ENCODE assay signal across 8 cellular contexts in genomic region chr2:199910338-199911051, GRCh38. TPM values are rescaled to one million over a fixed set of nuclear protein-coding genes. Genes with fewer than 3 reads are reported as not detected.
DNase-seq lines count a peak whose midpoint lies in the region; ATAC-seq and FAIRE-seq lines count a peak whose summit lies in the region.

No MANE protein-coding gene starts in this region.

- peak overlapping the region; percentile 95 for H3K9ac ChIP-seq in adipocyte (ENCODE audit: low read length)

- peaks cover 6% of the 10 kb centered on the region for H3K27me3 Mint-ChIP-seq in stimulated activated naive CD8-positive, alpha-beta T cell treated with anti-CD3 and anti-CD28 coated beads, Interleukin-15, Interleukin-2, amounts not matched to agents 100 ng/mL and 50 ng/mL, for 24 hours
- no peaks in the 10 kb centered on the region for H3K27me3 Mint-ChIP-seq in memory B cell

- ATAC-seq in stimulated activated naive CD8-positive, alpha-beta T cell treated with anti-CD3 and anti-CD28 coated beads, Interleukin-15, Interleukin-2, amounts not matched to agents 100 U/mL and 50 U/mL, for 24 hours, result no peak
- no peak for ATAC-seq in memory B cell (ENCODE audit: low read depth)

- H3K9me3 ChIP-seq in adipocyte (ENCODE audit: control insufficient read depth, low read length), result no peaks in the 10 kb centered on the region

- no peak for DNase-seq in stimulated activated naive CD8-positive, alpha-beta T cell treated with anti-CD3 and anti-CD28 coated beads, Interleukin-15, Interleukin-2, amounts not matched to agents 100 U/mL and 50 U/mL, for 24 hours
- DNase-seq in adipocyte (ENCODE audit: low read depth) (no peak), memory B cell (ENCODE audit: low spot score in 2 of 2) (no peak), head of caudate nucleus (no peak), frontal cortex (ENCODE audit: low spot score in 2 of 2) (no peak), NCI-H524 (lab: John Stamatoyannopoulos, UW) (no peak)
- no peak for DNase-seq in effector CD4-positive, alpha-beta T cell

- FAIRE-seq in frontal cortex (lab: Jason Lieb, UNC), result no peak

- H3K27ac Mint-ChIP-seq in stimulated activated naive CD8-positive, alpha-beta T cell treated with anti-CD3 and anti-CD28 coated beads, Interleukin-15, Interleukin-2, amounts not matched to agents 100 ng/mL and 50 ng/mL, for 24 hours, result peak overlapping the region; percentile 97
- peak overlapping the region; percentile 94 for H3K27ac Mint-ChIP-seq in memory B cell

- intact Hi-C loops in head of caudate nucleus (cut with DNase I), result no loop called here

- no peaks in the 10 kb centered on the region for H3K9me3 Mint-ChIP-seq in stimulated activated naive CD8-positive, alpha-beta T cell treated with anti-CD3 and anti-CD28 coated beads, Interleukin-15, Interleukin-2, amounts not matched to agents 100 ng/mL and 50 ng/mL, for 24 hours
- no peaks in the 10 kb centered on the region for H3K9me3 Mint-ChIP-seq in memory B cell

- H3K4me3 Mint-ChIP-seq in stimulated activated naive CD8-positive, alpha-beta T cell treated with anti-CD3 and anti-CD28 coated beads, Interleukin-15, Interleukin-2, amounts not matched to agents 100 ng/mL and 50 ng/mL, for 24 hours, result peak overlapping the region; percentile 99
- H3K4me3 Mint-ChIP-seq in memory B cell, result peak overlapping the region; percentile 85

- H3K4me1 ChIP-seq in adipocyte (ENCODE audit: control insufficient read depth, insufficient read depth, low read length), result peaks cover 20% of the 10 kb centered on the region

- peaks cover 40% of the 10 kb centered on the region for H3K4me1 Mint-ChIP-seq in stimulated activated naive CD8-positive, alpha-beta T cell treated with anti-CD3 and anti-CD28 coated beads, Interleukin-15, Interleukin-2, amounts not matched to agents 100 ng/mL and 50 ng/mL, for 24 hours (ENCODE audit: low read depth)
- H3K4me1 Mint-ChIP-seq in memory B cell, result peaks cover 24% of the 10 kb centered on the region

- peaks cover 20% of the 10 kb centered on the region for H3K36me3 Mint-ChIP-seq in stimulated activated naive CD8-positive, alpha-beta T cell treated with anti-CD3 and anti-CD28 coated beads, Interleukin-15, Interleukin-2, amounts not matched to agents 100 ng/mL and 50 ng/mL, for 24 hours (ENCODE audit: low read depth)
- peaks cover 5% of the 10 kb centered on the region for H3K36me3 Mint-ChIP-seq in memory B cell

- H3K27me3 ChIP-seq in adipocyte (replicated peaks; ENCODE audit: control insufficient read depth, insufficient read depth, low read length), result no peaks in the 10 kb centered on the region

- peak overlapping the region; percentile 99 for H3K4me3 ChIP-seq in adipocyte (ENCODE audit: low read length)

- no peaks in the 10 kb centered on the region for H3K36me3 ChIP-seq in adipocyte (ENCODE audit: control insufficient read depth, insufficient read depth, low read length, severe bottlenecking)

RNA-seq across cellular contexts. Expression of gene C2orf69, which starts 0.6 kb away (rescaled TPM):
- 35.5 TPM for total RNA-seq in frontal cortex

RNA-seq across cellular contexts. Expression of gene TYW5, which starts 44.8 kb away (rescaled TPM):
- 13.9 TPM for total RNA-seq in frontal cortex

RNA-seq across cellular contexts. Expression of gene MAIP1, which starts 44.9 kb away (rescaled TPM):
- 14.3 TPM for total RNA-seq in frontal cortex

RNA-seq across cellular contexts. Expression of gene FTCDNL1, which starts 59.5 kb away (rescaled TPM):
- total RNA-seq in frontal cortex, result 2.0 TPM
